ENCODE assay signal across 29 cellular contexts in genomic region chr4:178173771-178174170, GRCh38.
"Had no signal": no experiment of that assay in that cellular context is flagged by ENCODE, and none has a peak within 500 bp of the region (broad histone marks: within the 10 kb centered on the region; RNA-seq: fewer than 3 reads in every experiment).

No MANE protein-coding gene starts in this region.

- H3K36me3 ChIP-seq: neutrophil, spleen, suprapubic skin, tibial artery, transverse colon, upper lobe of right lung, uterus had no signal

- H3K4me1 ChIP-seq: parathyroid adenoma, psoas muscle, spleen, suprapubic skin, testis, tibial artery, transverse colon, upper lobe of right lung, uterus had no signal

- ATAC-seq: naive thymus-derived CD8-positive, alpha-beta T cell; natural killer cell treated with Interleukin-12 subunit alpha and Interleukin-12 subunit beta and Interleukin-15 and Interleukin-18, amount 100 ng/mL, for 72 hours; psoas muscle; right cardiac atrium; sciatic nerve; stimulated activated memory B cell treated with anti-CD40 and anti-IgM and Interleukin-4, amounts not matched to agents 10 μg/mL and 1 μg/mL and 100 μg/mL, for 72 hours; stimulated activated naive CD8-positive, alpha-beta T cell treated with anti-CD3 and anti-CD28 coated beads, Interleukin-15, amount 100 ng/mL, for 72 hours; stimulated activated naive CD8-positive, alpha-beta T cell treated with anti-CD3 and anti-CD28 coated beads, Interleukin-15, Interleukin-2, amounts not matched to agents 100 U/mL and 50 U/mL, for 24 hours; upper lobe of right lung had no signal

- H3K9ac ChIP-seq: parathyroid adenoma had no signal

- H3K27ac ChIP-seq: neutrophil, parathyroid adenoma, psoas muscle, skin epidermis, spleen, suprapubic skin, testis, tibial artery, transverse colon, upper lobe of right lung, uterus had no signal

- H3K79me2 ChIP-seq: parathyroid adenoma had no signal

- H3K27me3 ChIP-seq: neutrophil, spleen, suprapubic skin, testis, tibial artery, transverse colon, upper lobe of right lung, uterus had no signal

- H2AFZ ChIP-seq: parathyroid adenoma had no signal

- H3K4me3 ChIP-seq: psoas muscle, skin epidermis, smooth muscle cell, spleen, suprapubic skin, testis, tibial artery, transverse colon, upper lobe of right lung, uterus had no signal

- DNase-seq: naive thymus-derived CD8-positive, alpha-beta T cell; nephron progenitor cell; nucleus accumbens; posterior cingulate gyrus; psoas muscle; right cardiac atrium; spleen; stimulated activated CD4-positive, alpha-beta T cell treated with anti-CD3 and anti-CD28 coated beads, Interleukin-12 subunit alpha, Interleukin-12 subunit beta, amount 100 ng/mL, for 4 hours; stimulated activated CD4-positive, alpha-beta T cell treated with anti-CD3 and anti-CD28 coated beads, Interleukin-1b, Interleukin-23, amount 100 ng/mL, for 48 hours; stimulated activated CD4-positive, alpha-beta T cell treated with anti-CD3 and anti-CD28 coated beads, Interleukin-4, amount 100 ng/mL, for 1 hour; stimulated activated CD4-positive, alpha-beta T cell treated with anti-CD3 and anti-CD28 coated beads, Interleukin-4, amount 100 ng/mL, for 4 hours; stimulated activated CD8-positive, alpha-beta memory T cell treated with anti-CD3 and anti-CD28 coated beads, Interleukin-4, amount 100 ng/mL, for 48 hours; stimulated activated naive CD4-positive, alpha-beta T cell; stimulated activated naive CD8-positive, alpha-beta T cell treated with anti-CD3 and anti-CD28 coated beads, Interleukin-15, amount 100 ng/mL, for 72 hours; stimulated activated naive CD8-positive, alpha-beta T cell treated with anti-CD3 and anti-CD28 coated beads, Interleukin-15, Interleukin-2, amounts not matched to agents 100 U/mL and 50 U/mL, for 24 hours; substantia nigra; testis; tibial artery; transverse colon; upper lobe of right lung; uterus had no signal

- H3K4me2 ChIP-seq: smooth muscle cell had no signal

- H3K9me3 ChIP-seq: neutrophil, psoas muscle, suprapubic skin, testis, tibial artery, transverse colon, upper lobe of right lung, uterus had no signal
